In the genomic region with DNA sequence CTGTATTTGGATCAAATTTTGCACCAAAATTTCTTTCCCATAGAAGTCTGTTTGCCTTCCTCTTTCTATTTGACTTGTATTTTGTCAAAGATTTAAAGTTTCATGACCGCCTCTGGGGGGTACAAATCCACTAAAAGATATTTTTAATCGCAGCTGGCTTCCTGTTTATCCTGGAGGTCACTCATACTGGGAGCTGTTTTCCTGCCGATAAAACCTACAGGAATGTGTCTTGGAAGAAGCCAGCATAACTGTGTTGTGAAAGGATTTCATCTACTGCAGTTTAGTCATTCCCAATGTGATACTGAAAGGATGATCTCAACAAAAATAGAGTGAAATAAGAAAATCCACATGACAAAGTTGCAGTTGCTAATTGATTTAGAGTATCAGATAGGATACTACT, we compare ENCODE assay signal across 12 cellular contexts.
DNase-seq lines count a peak whose midpoint lies in the region; FAIRE-seq and TF ChIP-seq lines count a peak whose summit lies in the region.
"Had no signal": no experiment of that assay in that cellular context is flagged by ENCODE, and none has a peak within 500 bp of the region (broad histone marks: within the 10 kb centered on the region; RNA-seq: fewer than 3 reads in every experiment).

No MANE protein-coding gene starts in this region.

- H3K36me3 ChIP-seq in MG63 (no peaks in the 10 kb centered on the region), smooth muscle cell (ENCODE audit: low read depth) (no peaks in the 10 kb centered on the region)
- H3K36me3 ChIP-seq: cardiac muscle cell had no signal

- TF ChIP-seq CTCF in smooth muscle cell (IDR thresholded peaks at IDR 0.05; ENCODE audit: borderline replicate concordance, insufficient read depth, poor library complexity, severe bottlenecking): no peak

- H3K4me3 ChIP-seq in MG63 (no peak overlapping the region), smooth muscle cell (peak overlapping the region; percentile 23)
- H3K4me3 ChIP-seq: cardiac muscle cell had no signal

- no peaks in the 10 kb centered on the region for H3K79me2 ChIP-seq in smooth muscle cell (ENCODE audit: low read depth)

- peak overlapping the region; percentile 5 for H3K9ac ChIP-seq in smooth muscle cell (ENCODE audit: low read depth)

- peaks cover 8% of the 10 kb centered on the region for H3F3A ChIP-seq in smooth muscle cell (ENCODE audit: low read depth)

- TF ChIP-seq POLR2A in GM12892 (IDR thresholded peaks at IDR 0.05; ENCODE audit: low read depth, low read length): no peak

- DNase-seq in MG63 (peak; percentile 41), dermis blood vessel endothelial cell (peak; percentile 18), left kidney (ENCODE audit: low read depth, low spot score) (peak; percentile 49), smooth muscle cell (lab: John Stamatoyannopoulos, UW; ENCODE audit: unreplicated experiment) (no peak), GM12892 (ENCODE audit: insufficient read length) (no peak), NCI-H1105 (lab: John Stamatoyannopoulos, UW) (no peak), SHP77 (lab: John Stamatoyannopoulos, UW) (no peak)
- DNase-seq: activated T-cell treated with anti-CD3 and anti-CD28 coated beads, Interleukin-2, amount 50 U/mL, for 24 hours; DMS153; glutamatergic neuron; SHP77 treated with DMSO at 0.1 percent for 48 hours had no signal

- 17% methylated on average over 3 of the region's 3 CpGs for WGBS in smooth muscle cell (ENCODE audit: low lambda C conversion rate)

- FAIRE-seq in GM12892 (lab: Jason Lieb, UNC): no peak

- H2AFZ ChIP-seq in smooth muscle cell (ENCODE audit: low read depth): peak overlapping the region; percentile 0

- peak overlapping the region; percentile 85 for H3K27ac ChIP-seq in smooth muscle cell (ENCODE audit: low read depth)
- H3K27ac ChIP-seq: cardiac muscle cell had no signal

- H3K27me3 ChIP-seq in MG63: no peaks in the 10 kb centered on the region
- H3K27me3 ChIP-seq in smooth muscle cell (ENCODE audit: low read depth): no peaks in the 10 kb centered on the region
- H3K27me3 ChIP-seq: cardiac muscle cell had no signal

- H3K9me3 ChIP-seq in MG63: no peaks in the 10 kb centered on the region
- no peaks in the 10 kb centered on the region for H3K9me3 ChIP-seq in smooth muscle cell (replicated peaks; ENCODE audit: low read depth)

- peak overlapping the region; percentile 77 for H3K4me2 ChIP-seq in smooth muscle cell

- no peaks in the 10 kb centered on the region for H4K20me1 ChIP-seq in smooth muscle cell (ENCODE audit: low read depth)

- no peaks in the 10 kb centered on the region for H3K4me1 ChIP-seq in smooth muscle cell (ENCODE audit: low read depth)

Comparison
In these comparisons a context has a peak if more than half of its experiments do, and no peak if none do; other contexts are left out.
1. DNase-seq: peak in MG63 (single experiment), dermis blood vessel endothelial cell (single experiment) and left kidney (single experiment); none in smooth muscle cell (single experiment), GM12892 (single experiment), NCI-H1105 (single experiment) and SHP77 (0 of 2).